ENCODE assay signal across 1 cellular context in the genomic region with DNA sequence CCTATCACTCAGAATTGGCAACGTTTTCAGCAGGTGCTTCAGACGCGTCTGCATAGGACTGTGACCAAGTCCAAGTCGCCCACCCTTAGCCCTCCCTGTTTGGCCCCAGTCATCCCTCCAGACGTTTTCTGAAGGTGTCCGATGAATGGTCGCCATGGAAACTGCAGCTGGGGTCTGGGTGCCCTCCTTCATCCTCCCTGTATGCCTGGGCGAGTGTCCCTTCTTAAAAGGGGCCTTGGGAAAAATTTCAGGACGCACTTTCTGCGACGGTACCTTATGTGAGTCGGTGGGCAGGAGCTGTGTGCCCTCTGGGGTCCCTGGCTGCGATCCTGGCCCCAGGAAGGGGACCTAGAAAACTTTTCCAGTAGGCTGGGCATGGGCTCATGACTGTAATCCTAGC.
A peak's percentile ranks its signal among the peaks of the same experiment; 100 is the strongest.
TF ChIP-seq lines count a peak whose summit lies in the region.

No MANE protein-coding gene starts in this region.

TF ChIP-seq in K562, 482 proteins besides CTCF, POLR2A, EP300 and RAD21:
- TF ChIP-seq RFX1 (IDR thresholded peaks at IDR 0.05) (peak; percentile 44), RBM39 (optimal IDR thresholded peaks at IDR 0.05; ENCODE audit: low read depth, low read length) (no peak)
